18 cellular contexts compared by ENCODE assay signal in genomic region chr15:19899021-19899824, GRCh38.
"Had no signal": no experiment of that assay in that cellular context is flagged by ENCODE, and none has a peak within 500 bp of the region (broad histone marks: within the 10 kb centered on the region; RNA-seq: fewer than 3 reads in every experiment).

No MANE protein-coding gene starts in this region.

- H3K4me3 ChIP-seq: ovary, smooth muscle cell, suprapubic skin, thyroid gland, uterus had no signal

- H3K36me3 ChIP-seq: ovary, suprapubic skin, thyroid gland, uterus had no signal

- H3K9me3 ChIP-seq: ovary, thyroid gland, uterus had no signal

- H3K4me1 ChIP-seq: foreskin keratinocyte, suprapubic skin, thyroid gland, uterus had no signal

- DNase-seq: dermis blood vessel endothelial cell; effector CD4-positive, alpha-beta T cell; endodermal cell; erythroblast; foreskin keratinocyte; kidney glomerular epithelial cell; natural killer cell; stimulated activated CD4-positive, alpha-beta T cell treated with anti-CD3 and anti-CD28 coated beads, Interleukin-4, amount 100 ng/mL, for 1 hour; stimulated activated CD8-positive, alpha-beta memory T cell treated with anti-CD3 and anti-CD28 coated beads, Interleukin-4, amount 100 ng/mL, for 48 hours; stimulated activated naive CD8-positive, alpha-beta T cell treated with anti-CD3 and anti-CD28 coated beads, Interleukin-15, Interleukin-2, amounts not matched to agents 100 U/mL and 50 U/mL, for 24 hours; thyroid gland; uterus had no signal

- H3K27ac ChIP-seq: foreskin keratinocyte, ovary, suprapubic skin, thyroid gland, uterus had no signal

- ATAC-seq: foreskin keratinocyte; left lobe of liver; natural killer cell; right cardiac atrium; stimulated activated effector memory CD8-positive, alpha-beta T cell treated with anti-CD3 and anti-CD28 coated beads, Interleukin-12 subunit alpha, Interleukin-12 subunit beta, amount 100 ng/mL, for 72 hours; stimulated activated naive CD8-positive, alpha-beta T cell treated with anti-CD3 and anti-CD28 coated beads, Interleukin-15, Interleukin-2, amounts not matched to agents 100 U/mL and 50 U/mL, for 24 hours had no signal

- H3K27me3 ChIP-seq: foreskin keratinocyte, ovary, suprapubic skin, thyroid gland, uterus had no signal
